Comparison of ENCODE assay signal across 10 cellular contexts in genomic region chr15:65323071-65323511, GRCh38. TPM values are rescaled to one million over a fixed set of nuclear protein-coding genes. Genes with fewer than 3 reads are reported as not detected.
A peak's percentile ranks its signal among the peaks of the same experiment; 100 is the strongest.
DNase-seq lines count a peak whose midpoint lies in the region; ATAC-seq and TF ChIP-seq lines count a peak whose summit lies in the region.
"Had no signal": no experiment of that assay in that cellular context is flagged by ENCODE, and none has a peak within 500 bp of the region (broad histone marks: within the 10 kb centered on the region; RNA-seq: fewer than 3 reads in every experiment).

No MANE protein-coding gene starts in this region.

- H3K4me3 ChIP-seq in H7 (ENCODE audit: insufficient read depth, low read depth, low read length) (no peak overlapping the region), fibroblast of pulmonary artery (replicated peaks; ENCODE audit: low read depth, low read length) (no peak overlapping the region), osteoblast (ENCODE audit: insufficient read depth, low read length) (no peak overlapping the region)

- peak; percentile 49 for DNase-seq in H7
- DNase-seq in NCI-H69 (lab: John Stamatoyannopoulos, UW), result peak; percentile 95
- DNase-seq in fibroblast of pulmonary artery (ENCODE audit: low read depth), result peak; percentile 59
- peak; percentile 85 for DNase-seq in osteoblast (ENCODE audit: insufficient read length, low spot score, missing footprints)
- DNase-seq in NAMALWA (ENCODE audit: low spot score), result no peak
- DNase-seq in RKO (ENCODE audit: low spot score), result no peak
- no peak for DNase-seq in activated CD4-positive, alpha-beta T cell treated with anti-CD3 and anti-CD28 coated beads for 48 hours
- DNase-seq: activated CD4-positive, alpha-beta T cell treated with anti-CD3 and anti-CD28 coated beads, Interleukin-2, amount 50 U/mL, for 4 hours had no signal

- H3K27ac ChIP-seq in osteoblast (ENCODE audit: low read depth, low read length), result no peak overlapping the region

- no peaks in the 10 kb centered on the region for H3K36me3 ChIP-seq in H7 (replicated peaks; ENCODE audit: control insufficient read depth, insufficient read depth, low read length)
- no peaks in the 10 kb centered on the region for H3K36me3 ChIP-seq in osteoblast (ENCODE audit: insufficient read depth, low read length)

- H3K79me2 ChIP-seq in osteoblast (ENCODE audit: insufficient read depth, low read length), result no peaks in the 10 kb centered on the region

- H2AFZ ChIP-seq in osteoblast (ENCODE audit: low read length), result no peak overlapping the region

- no peaks in the 10 kb centered on the region for H3K9me3 ChIP-seq in osteoblast (ENCODE audit: low read depth, low read length)

- TF ChIP-seq CTCF in fibroblast of pulmonary artery (IDR thresholded peaks at IDR 0.05; ENCODE audit: low read length, missing control alignments), result no peak
- TF ChIP-seq CTCF in osteoblast (IDR thresholded peaks at IDR 0.05; ENCODE audit: extremely low read depth, low read depth, low read length), result no peak

- H3K4me2 ChIP-seq in osteoblast (ENCODE audit: insufficient read depth, low read length), result no peak overlapping the region

- H4K20me1 ChIP-seq in osteoblast (ENCODE audit: insufficient read depth, low read length), result no peaks in the 10 kb centered on the region

- H3K27me3 ChIP-seq in H7 (ENCODE audit: control insufficient read depth, insufficient read depth, low read length) (no peaks in the 10 kb centered on the region), osteoblast (ENCODE audit: insufficient read depth, low read length) (peaks cover 11% of the 10 kb centered on the region)

- no peak for ATAC-seq in GM18868 (IDR thresholded peaks at IDR 0.05; ENCODE audit: unreplicated experiment)

- H3K4me1 ChIP-seq in osteoblast (ENCODE audit: insufficient read depth, low read length), result no peaks in the 10 kb centered on the region

RNA-seq across cellular contexts. Expression of gene RNU5B-1, which starts 18.6 kb away (rescaled TPM):
- total RNA-seq in H7 (2014; rRNA removed; shearing (Covaris generic)), result not detected in 2 replicates
- not detected in 2 replicates for total RNA-seq in osteoblast

RNA-seq across cellular contexts. Expression of gene RNU5A-1, which starts 27.2 kb away (rescaled TPM):
- total RNA-seq in H7 (2014; rRNA removed; shearing (Covaris generic)), result not detected in 2 replicates
- not detected in 2 replicates for total RNA-seq in osteoblast
- total RNA-seq: temporal lobe had no signal

RNA-seq across cellular contexts. Expression of gene PARP16, which starts 36.4 kb away (rescaled TPM):
- 5.9 and 11.3 TPM in 2 replicates for total RNA-seq in H7 (2014; rRNA removed; shearing (Covaris generic))
- total RNA-seq in osteoblast, result 6.2 and 6.5 TPM in 2 replicates

RNA-seq across cellular contexts. Expression of gene IGDCC3, which starts 54.7 kb away (rescaled TPM):
- total RNA-seq in H7 (2014; rRNA removed; shearing (Covaris generic)), result 38.3 and 39.7 TPM in 2 replicates
- 0.29 TPM in 1 of 2 replicates, not detected in the other for total RNA-seq in osteoblast

Comparison
In these comparisons a context has a peak if more than half of its experiments do, and no peak if none do; other contexts are left out.
1. DNase-seq: peak in H7 (single experiment), NCI-H69 (single experiment), fibroblast of pulmonary artery (single experiment) and osteoblast (single experiment); none in NAMALWA (single experiment), RKO (single experiment) and activated CD4-positive, alpha-beta T cell treated with anti-CD3 and anti-CD28 coated beads for 48 hours (single experiment).